Comparison of ENCODE assay signal across 30 cellular contexts in the genomic region with DNA sequence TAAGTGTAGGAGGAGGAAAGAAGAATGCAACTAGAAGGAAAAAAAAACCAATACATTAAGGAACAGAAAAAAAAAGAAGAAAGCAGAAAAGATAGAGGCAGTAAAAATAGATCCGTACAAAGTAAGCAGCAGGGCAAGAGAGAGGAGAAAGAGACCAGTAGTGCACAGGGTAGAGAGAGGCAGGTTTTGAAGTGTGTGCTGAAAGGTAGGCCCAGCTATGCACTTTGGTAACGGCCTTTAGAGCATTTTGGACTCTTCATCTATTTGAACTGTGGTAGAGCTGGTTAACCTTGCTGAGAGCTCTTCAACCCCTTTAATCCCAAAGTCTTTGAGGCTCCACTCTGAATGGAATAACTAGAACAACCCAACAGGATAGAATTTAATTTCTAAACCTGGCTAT. TPM values are rescaled to one million over a fixed set of nuclear protein-coding genes. Genes with fewer than 3 reads are reported as not detected.
"Had no signal": no experiment of that assay in that cellular context is flagged by ENCODE, and none has a peak within 500 bp of the region (broad histone marks: within the 10 kb centered on the region; RNA-seq: fewer than 3 reads in every experiment).

No MANE protein-coding gene starts in this region.

- H3K9ac ChIP-seq: neural progenitor cell, parathyroid adenoma had no signal

- H3K36me3 ChIP-seq: neural progenitor cell, ovary, right lobe of liver, sigmoid colon, suprapubic skin, tibial artery, transverse colon, upper lobe of right lung, uterus had no signal

- H3K27ac Mint-ChIP-seq: natural killer cell; nephron; neural progenitor cell; progenitor cell of endocrine pancreas; stimulated activated effector memory CD8-positive, alpha-beta T cell treated with anti-CD3 and anti-CD28 coated beads, Interleukin-12 subunit alpha, Interleukin-12 subunit beta, amount 100 ng/mL, for 72 hours; stimulated activated naive CD8-positive, alpha-beta T cell treated with anti-CD3 and anti-CD28 coated beads, Interleukin-15, amount 100 ng/mL, for 72 hours; type B pancreatic cell had no signal

- H2AFZ ChIP-seq: neural progenitor cell, parathyroid adenoma had no signal

- H3K36me3 Mint-ChIP-seq: natural killer cell; neural progenitor cell; stimulated activated effector memory CD8-positive, alpha-beta T cell treated with anti-CD3 and anti-CD28 coated beads, Interleukin-12 subunit alpha, Interleukin-12 subunit beta, amount 100 ng/mL, for 72 hours; type B pancreatic cell had no signal

- FAIRE-seq: small intestine had no signal

- H3K9me3 Mint-ChIP-seq: nephron; neural progenitor cell; stimulated activated naive CD8-positive, alpha-beta T cell treated with anti-CD3 and anti-CD28 coated beads, Interleukin-15, amount 100 ng/mL, for 72 hours; type B pancreatic cell had no signal

- DNase-seq: natural killer cell; occipital lobe; ovary; posterior cingulate gyrus; psoas muscle; right cardiac atrium; right lobe of liver; sigmoid colon; small intestine; stimulated activated CD4-positive, alpha-beta T cell treated with anti-CD3 and anti-CD28 coated beads, Interleukin-15, amount 100 ng/mL, for 24 hours; stimulated activated CD4-positive, alpha-beta T cell treated with anti-CD3 and anti-CD28 coated beads, Interleukin-2, amount 100 ng/mL, for 24 hours; stimulated activated CD4-positive, alpha-beta T cell treated with anti-CD3 and anti-CD28 coated beads, Interleukin-2, amount 100 ng/mL, for 48 hours; stimulated activated CD4-positive, alpha-beta T cell treated with anti-CD3 and anti-CD28 coated beads, Interleukin-4, amount 100 ng/mL, for 24 hours; stimulated activated naive CD4-positive, alpha-beta T cell; stimulated activated naive CD8-positive, alpha-beta T cell treated with anti-CD3 and anti-CD28 coated beads, Interleukin-15, amount 100 ng/mL, for 72 hours; stimulated activated naive CD8-positive, alpha-beta T cell treated with anti-CD3 and anti-CD28 coated beads, Interleukin-15, Interleukin-2, amounts not matched to agents 100 U/mL and 50 U/mL, for 24 hours; substantia nigra; testis; tibial artery; transverse colon; upper lobe of right lung; uterus had no signal

- H3K4me3 ChIP-seq: neural progenitor cell, ovary, psoas muscle, right lobe of liver, sigmoid colon, suprapubic skin, testis, tibial artery, transverse colon, upper lobe of right lung, uterus had no signal

- H3K27me3 ChIP-seq: neural progenitor cell, ovary, right lobe of liver, sigmoid colon, suprapubic skin, testis, tibial artery, transverse colon, upper lobe of right lung, uterus had no signal

- H3K27me3 Mint-ChIP-seq: progenitor cell of endocrine pancreas; stimulated activated naive CD8-positive, alpha-beta T cell treated with anti-CD3 and anti-CD28 coated beads, Interleukin-15, amount 100 ng/mL, for 72 hours; type B pancreatic cell had no signal

- H3K4me1 ChIP-seq: neural progenitor cell, parathyroid adenoma, psoas muscle, right lobe of liver, sigmoid colon, suprapubic skin, testis, transverse colon, upper lobe of right lung, uterus had no signal

- H3K4me1 Mint-ChIP-seq: natural killer cell; nephron; neural progenitor cell; stimulated activated effector memory CD8-positive, alpha-beta T cell treated with anti-CD3 and anti-CD28 coated beads, Interleukin-12 subunit alpha, Interleukin-12 subunit beta, amount 100 ng/mL, for 72 hours; stimulated activated naive CD8-positive, alpha-beta T cell treated with anti-CD3 and anti-CD28 coated beads, Interleukin-15, amount 100 ng/mL, for 72 hours had no signal

- H3K4me3 Mint-ChIP-seq: natural killer cell; nephron; neural progenitor cell; stimulated activated effector memory CD8-positive, alpha-beta T cell treated with anti-CD3 and anti-CD28 coated beads, Interleukin-12 subunit alpha, Interleukin-12 subunit beta, amount 100 ng/mL, for 72 hours; stimulated activated naive CD8-positive, alpha-beta T cell treated with anti-CD3 and anti-CD28 coated beads, Interleukin-15, amount 100 ng/mL, for 72 hours; type B pancreatic cell had no signal

- ATAC-seq: natural killer cell; psoas muscle; right cardiac atrium; right lobe of liver; stimulated activated effector memory CD8-positive, alpha-beta T cell treated with anti-CD3 and anti-CD28 coated beads, Interleukin-12 subunit alpha, Interleukin-12 subunit beta, amount 100 ng/mL, for 72 hours; stimulated activated naive CD8-positive, alpha-beta T cell treated with anti-CD3 and anti-CD28 coated beads, Interleukin-15, amount 100 ng/mL, for 72 hours; stimulated activated naive CD8-positive, alpha-beta T cell treated with anti-CD3 and anti-CD28 coated beads, Interleukin-15, Interleukin-2, amounts not matched to agents 100 U/mL and 50 U/mL, for 24 hours; upper lobe of right lung had no signal

- H3K9me3 ChIP-seq: ovary, psoas muscle, right lobe of liver, sigmoid colon, suprapubic skin, testis, tibial artery, transverse colon, upper lobe of right lung, uterus had no signal

- H3K79me2 ChIP-seq: parathyroid adenoma had no signal

- H3K4me2 ChIP-seq: neural progenitor cell had no signal

- H3K27ac ChIP-seq: neural progenitor cell, ovary, parathyroid adenoma, psoas muscle, right lobe of liver, sigmoid colon, suprapubic skin, testis, tibial artery, transverse colon, upper lobe of right lung, uterus had no signal

RNA-seq across cellular contexts. Expression of a gene that starts 45.2 kb away (rescaled TPM):
- total RNA-seq: natural killer cell, osteoblast had no signal
